ENCODE assay signal across 9 cellular contexts in genomic region chr14:67694791-67695393, GRCh38. TPM values are rescaled to one million over a fixed set of nuclear protein-coding genes. Genes with fewer than 3 reads are reported as not detected.
DNase-seq lines count a peak whose midpoint lies in the region; ATAC-seq, FAIRE-seq and TF ChIP-seq lines count a peak whose summit lies in the region.
"Had no signal": no experiment of that assay in that cellular context is flagged by ENCODE, and none has a peak within 500 bp of the region (broad histone marks: within the 10 kb centered on the region; RNA-seq: fewer than 3 reads in every experiment).

No MANE protein-coding gene starts in this region.

- peak; percentile 92 for FAIRE-seq in GM19239 (lab: Jason Lieb, UNC)

- H3K36me3 ChIP-seq in BJ (ENCODE audit: control insufficient read depth, insufficient read depth, low read length) (peaks cover 4% of the 10 kb centered on the region), lower lobe of right lung (peaks cover 27% of the 10 kb centered on the region)

- ATAC-seq in HG03442 (IDR thresholded peaks at IDR 0.05; ENCODE audit: unreplicated experiment) (peak; percentile 90), lower lobe of right lung (peak; percentile 84 to 93)

- CTCF ChIA-PET in BJ (lab: Yijun Ruan, JAX), result interaction anchor here (1.0 to 4.7 kb wide), 5 partner anchors 10 to 104 kb away, joined by 3 to 29 read pairs (median 4); no protein-coding TSS in a partner anchor

- H3K4me1 ChIP-seq in lower lobe of right lung, result peaks cover 12% of the 10 kb centered on the region

- H3K4me3 ChIP-seq in BJ (ENCODE audit: low read depth, low read length) (peak overlapping the region; percentile 64), dorsolateral prefrontal cortex (peak overlapping the region; percentile 62 to 99 (median 90)), lower lobe of right lung (peak overlapping the region; percentile 71)

- peak; percentile 51 for DNase-seq in BJ (ENCODE audit: low read depth)
- DNase-seq in GM19239 (ENCODE audit: insufficient read length, low spot score), result peak; percentile 73
- peak; percentile 57 to 85 for DNase-seq in NCI-H524 (lab: John Stamatoyannopoulos, UW)
- DNase-seq in activated CD4-positive, alpha-beta T cell treated with anti-CD3 and anti-CD28 coated beads, Interleukin-2, amount 50 U/mL, for 1 hour, result peak; percentile 48
- DNase-seq in dorsolateral prefrontal cortex, result peak in 9 of 10 donors; percentile 26 to 89 (median 69)
- DNase-seq in lower lobe of right lung, result peak; percentile 63
- peak; percentile 45 for DNase-seq in stimulated activated CD8-positive, alpha-beta memory T cell treated with anti-CD3 and anti-CD28 coated beads, Interleukin-12 subunit alpha, Interleukin-12 subunit beta, amount 100 ng/mL, for 1 hour (ENCODE audit: low read depth)

- TF ChIP-seq CTCF in BJ (IDR thresholded peaks at IDR 0.05; ENCODE audit: insufficient read depth, low read depth, low read length) (no peak), dorsolateral prefrontal cortex (IDR thresholded peaks at IDR 0.05 in 54 of 56, conservative IDR thresholded peaks at IDR 0.05 in 2 of 56; ENCODE audit: low read depth in 1 of 56, partially characterized antibody in 56 of 56) (no peak), lower lobe of right lung (IDR thresholded peaks at IDR 0.05) (no peak)

- H3K9me3 ChIP-seq in lower lobe of right lung, result no peaks in the 10 kb centered on the region

- H3K27ac ChIP-seq in dorsolateral prefrontal cortex, result peak overlapping the region in 58 of 59 donors; percentile 27 to 93 (median 80)
- H3K27ac ChIP-seq in lower lobe of right lung, result peak overlapping the region; percentile 73

- H3K27me3 ChIP-seq in BJ (ENCODE audit: control insufficient read depth, insufficient read depth, low read length) (no peaks in the 10 kb centered on the region), dorsolateral prefrontal cortex (no peaks in the 10 kb centered on the region), lower lobe of right lung (ENCODE audit: low read depth) (no peaks in the 10 kb centered on the region)

- POLR2A ChIA-PET in BJ (lab: Charles Lee), result no interaction called here

- intact Hi-C loops in dorsolateral prefrontal cortex (cut with DNase I) (loop anchor here (1.0 to 10.0 kb wide), 8 partner anchors 21 to 333 kb away; partner anchors contain the start of genes RAD51B (in 2 of the 2), ZFYVE26 (in 2 of the 2), ARG2 (in 1 of the 2) and EIF2S1 (in 1 of the 2)), lower lobe of right lung (cut with DNase I) (no loop called here)

RNA-seq across cellular contexts. Expression of gene RDH11, which starts 0.7 kb away (rescaled TPM):
- 73.5 and 80.3 TPM in 2 replicates for polyA plus RNA-seq in BJ (2011; rRNA removed)
- polyA minus RNA-seq in BJ (2011; rRNA and poly(A)+ RNA removed), result 35.8 and 78.3 TPM in 2 replicates
- total RNA-seq in dorsolateral prefrontal cortex, result 100 to 1,000 TPM in 1 of 120 experiments, 10 to 100 TPM in 119; 51.8 to 100 (median 78.6) TPM
- total RNA-seq in lower lobe of right lung, result 50.4 TPM

RNA-seq across cellular contexts. Expression of gene RDH12, which starts 6.8 kb away (rescaled TPM):
- polyA plus RNA-seq in BJ (2011; rRNA removed), result not detected in 2 replicates
- polyA minus RNA-seq in BJ (2011; rRNA and poly(A)+ RNA removed), result not detected in 2 replicates
- total RNA-seq in dorsolateral prefrontal cortex (1 to 10 TPM in 95 of 120 experiments, under 1 TPM in 25; 0.42 to 7.0 (median 1.6) TPM), lower lobe of right lung (0.38 TPM)
- total RNA-seq: activated CD8-positive, alpha-beta memory T cell treated with anti-CD3 and anti-CD28 coated beads for 36 hours had no signal

RNA-seq across cellular contexts. Expression of gene VTI1B, which starts 20.5 kb away (rescaled TPM):
- 66.2 and 94.0 TPM in 2 replicates for polyA plus RNA-seq in BJ (2011; rRNA removed)
- 33.1 and 38.9 TPM in 2 replicates for polyA minus RNA-seq in BJ (2011; rRNA and poly(A)+ RNA removed)
- total RNA-seq in dorsolateral prefrontal cortex (100 to 1,000 TPM; 101 to 177 (median 140) TPM), lower lobe of right lung (108 TPM)

Comparison
In these comparisons a context has a peak if more than half of its experiments do, and no peak if none do; other contexts are left out.
1. Peak in every context shown above with its lines: DNase-seq, ATAC-seq, H3K4me3 ChIP-seq and H3K27ac ChIP-seq.